12 cellular contexts compared by ENCODE assay signal in the genomic region with DNA sequence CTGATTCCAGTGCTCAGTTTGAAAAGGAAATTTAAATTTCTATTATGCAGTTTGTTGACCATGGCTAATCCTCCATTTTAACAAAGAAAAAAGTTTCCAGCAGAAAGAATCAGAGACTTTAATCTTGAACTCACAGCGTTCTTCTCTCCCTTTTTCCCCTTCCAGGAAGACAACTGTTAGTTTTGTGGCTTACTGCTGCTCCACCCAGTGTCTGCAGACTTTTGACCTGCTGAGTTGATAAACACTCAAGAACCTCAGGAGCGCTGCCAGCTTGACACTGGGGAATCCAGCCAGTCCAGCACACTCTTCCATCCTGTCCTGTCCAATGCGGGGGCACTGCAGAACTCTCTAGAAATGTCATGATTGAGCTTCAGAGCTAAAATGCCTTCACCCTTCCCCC.
DNase-seq lines count a peak whose midpoint lies in the region; ATAC-seq, FAIRE-seq and TF ChIP-seq lines count a peak whose summit lies in the region.
"Had no signal": no experiment of that assay in that cellular context is flagged by ENCODE, and none has a peak within 500 bp of the region (broad histone marks: within the 10 kb centered on the region; RNA-seq: fewer than 3 reads in every experiment).

No MANE protein-coding gene starts in this region.

- H3K27me3 ChIP-seq in colonic mucosa (no peaks in the 10 kb centered on the region), lower lobe of right lung (ENCODE audit: low read depth) (no peaks in the 10 kb centered on the region), dorsolateral prefrontal cortex (no peaks in the 10 kb centered on the region)
- H3K27me3 ChIP-seq: BLaER1 treated with 17β-estradiol and CSF1 and Interleukin-3, amounts not matched to agents 10 nM and 100 nM had no signal

- no peaks in the 10 kb centered on the region for H3K36me3 ChIP-seq in colonic mucosa
- no peaks in the 10 kb centered on the region for H3K36me3 ChIP-seq in lower lobe of right lung

- peak overlapping the region; percentile 26 for H3K27ac ChIP-seq in colonic mucosa
- H3K27ac ChIP-seq in lower lobe of right lung: no peak overlapping the region
- H3K27ac ChIP-seq in dorsolateral prefrontal cortex: peak overlapping the region in 4 of 59 donors; percentile 0 to 20 (median 16)
- H3K27ac ChIP-seq: BLaER1 treated with 17β-estradiol and CSF1 and Interleukin-3, amounts not matched to agents 10 nM and 100 nM; parathyroid adenoma had no signal

- no peaks in the 10 kb centered on the region for H3K9me3 Mint-ChIP-seq in activated naive CD8-positive, alpha-beta T cell (ENCODE audit: low read depth)
- no peaks in the 10 kb centered on the region for H3K9me3 Mint-ChIP-seq in activated naive CD8-positive, alpha-beta T cell treated with anti-CD3 and anti-CD28 coated beads, Interleukin-2, amount 50 U/mL, for 24 hours

- H3K9me3 ChIP-seq in colonic mucosa (no peaks in the 10 kb centered on the region), lower lobe of right lung (no peaks in the 10 kb centered on the region)

- H3K4me3 ChIP-seq in colonic mucosa (no peak overlapping the region), lower lobe of right lung (no peak overlapping the region), dorsolateral prefrontal cortex (no peak overlapping the region)
- H3K4me3 ChIP-seq: BLaER1 treated with 17β-estradiol and CSF1 and Interleukin-3, amounts not matched to agents 10 nM and 100 nM had no signal

- intact Hi-C loops in colonic mucosa (cut with DNase I): no loop called here
- intact Hi-C loops in lower lobe of right lung (cut with DNase I): no loop called here
- intact Hi-C loops in dorsolateral prefrontal cortex (cut with DNase I): no loop called here

- no peak for TF ChIP-seq CTCF in colonic mucosa (IDR thresholded peaks at IDR 0.05)
- TF ChIP-seq CTCF in lower lobe of right lung (IDR thresholded peaks at IDR 0.05): no peak
- no peak for TF ChIP-seq CTCF in dorsolateral prefrontal cortex (IDR thresholded peaks at IDR 0.05 in 54 of 56, conservative IDR thresholded peaks at IDR 0.05 in 2 of 56; ENCODE audit: low read depth in 1 of 56, partially characterized antibody in 56 of 56)
- TF ChIP-seq CTCF in GM20000 (IDR thresholded peaks at IDR 0.05; ENCODE audit: extremely low read depth, missing control alignments): no peak

- no peak for DNase-seq in activated naive CD8-positive, alpha-beta T cell treated with anti-CD3 and anti-CD28 coated beads, Interleukin-2, amount 50 U/mL, for 24 hours
- DNase-seq in colonic mucosa (peak; percentile 90), lower lobe of right lung (no peak), frontal cortex (ENCODE audit: low spot score in 2 of 2) (no peak), dorsolateral prefrontal cortex (no peak), SHP77 (lab: John Stamatoyannopoulos, UW) (no peak), GM20000 (ENCODE audit: low spot score) (no peak)
- DNase-seq: NCI-H1694 had no signal

- H3K27me3 Mint-ChIP-seq in activated naive CD8-positive, alpha-beta T cell: no peaks in the 10 kb centered on the region
- H3K27me3 Mint-ChIP-seq in activated naive CD8-positive, alpha-beta T cell treated with anti-CD3 and anti-CD28 coated beads, Interleukin-2, amount 50 U/mL, for 24 hours: no peaks in the 10 kb centered on the region

- H3K9ac ChIP-seq in colonic mucosa (ENCODE audit: low read depth in 2 of 2, low read length in 2 of 2): no peak overlapping the region
- H3K9ac ChIP-seq: BLaER1 treated with 17β-estradiol and CSF1 and Interleukin-3, amounts not matched to agents 10 nM and 100 nM; parathyroid adenoma had no signal

- H3K4me1 ChIP-seq in colonic mucosa: peaks cover 3% of the 10 kb centered on the region
- peaks cover 19% of the 10 kb centered on the region for H3K4me1 ChIP-seq in lower lobe of right lung
- H3K4me1 ChIP-seq: parathyroid adenoma had no signal

- ATAC-seq in activated naive CD8-positive, alpha-beta T cell treated with anti-CD3 and anti-CD28 coated beads, Interleukin-2, amount 50 U/mL, for 24 hours: no peak
- peak; percentile 71 to 73 for ATAC-seq in lower lobe of right lung
- ATAC-seq: activated naive CD4-positive, alpha-beta T cell treated with anti-CD3 and anti-CD28 coated beads, Interleukin-2, amount 50 U/mL, for 72 hours had no signal

- peak overlapping the region; percentile 72 for H3K27ac Mint-ChIP-seq in activated naive CD8-positive, alpha-beta T cell
- H3K27ac Mint-ChIP-seq in activated naive CD8-positive, alpha-beta T cell treated with anti-CD3 and anti-CD28 coated beads, Interleukin-2, amount 50 U/mL, for 24 hours: no peak overlapping the region

- peaks cover 24% of the 10 kb centered on the region for H3K4me1 Mint-ChIP-seq in activated naive CD8-positive, alpha-beta T cell (ENCODE audit: low read depth)
- H3K4me1 Mint-ChIP-seq in activated naive CD8-positive, alpha-beta T cell treated with anti-CD3 and anti-CD28 coated beads, Interleukin-2, amount 50 U/mL, for 24 hours: peaks cover 17% of the 10 kb centered on the region

- no peak for FAIRE-seq in frontal cortex (lab: Jason Lieb, UNC)

- H3K36me3 Mint-ChIP-seq in activated naive CD8-positive, alpha-beta T cell: peaks cover 10% of the 10 kb centered on the region
- peaks cover 10% of the 10 kb centered on the region for H3K36me3 Mint-ChIP-seq in activated naive CD8-positive, alpha-beta T cell treated with anti-CD3 and anti-CD28 coated beads, Interleukin-2, amount 50 U/mL, for 24 hours (ENCODE audit: low read depth)

- H3K4me3 Mint-ChIP-seq in activated naive CD8-positive, alpha-beta T cell: peak overlapping the region; percentile 34
- no peak overlapping the region for H3K4me3 Mint-ChIP-seq in activated naive CD8-positive, alpha-beta T cell treated with anti-CD3 and anti-CD28 coated beads, Interleukin-2, amount 50 U/mL, for 24 hours
